Comparison of ENCODE assay signal across 1 cellular context in genomic region chr1:10814954-10815862, GRCh38.
TF ChIP-seq lines count a peak whose summit lies in the region.

No MANE protein-coding gene starts in this region.

TF ChIP-seq in GM23338, 12 proteins besides CTCF, POLR2A, EP300 and RAD21:
- no peak for TF ChIP-seq REST (IDR thresholded peaks at IDR 0.05; ENCODE audit: unreplicated experiment)
- TF ChIP-seq POLR2AphosphoS5 (IDR thresholded peaks at IDR 0.05; ENCODE audit: low read depth), result peak; percentile 33; the same call in 1 of the 2 replicates
